1 cellular context compared by ENCODE assay signal in the genomic region with DNA sequence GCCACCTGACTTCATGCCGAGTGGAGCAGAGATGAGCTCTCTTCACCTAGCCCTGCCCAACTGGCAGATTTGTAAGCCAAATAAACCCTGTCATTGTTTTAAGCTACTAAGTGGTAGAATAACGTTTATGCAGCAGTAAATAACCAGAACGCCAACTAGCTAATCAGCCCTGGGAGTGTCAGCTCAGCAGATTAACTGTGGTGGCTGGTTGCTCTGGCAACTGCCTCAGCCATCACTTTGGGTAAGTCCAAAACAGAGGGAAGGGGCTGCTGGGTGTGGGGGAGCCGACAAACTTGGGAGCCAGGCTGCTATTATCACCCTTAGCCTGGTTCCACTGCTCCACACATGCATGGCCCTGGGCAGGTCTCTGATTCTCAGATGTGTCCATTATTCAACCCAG.
TF ChIP-seq lines count a peak whose summit lies in the region.

No MANE protein-coding gene starts in this region.

TF ChIP-seq in K562, 482 proteins besides CTCF, POLR2A, EP300 and RAD21 (continued from another document):
- TF ChIP-seq, protein P1, sequence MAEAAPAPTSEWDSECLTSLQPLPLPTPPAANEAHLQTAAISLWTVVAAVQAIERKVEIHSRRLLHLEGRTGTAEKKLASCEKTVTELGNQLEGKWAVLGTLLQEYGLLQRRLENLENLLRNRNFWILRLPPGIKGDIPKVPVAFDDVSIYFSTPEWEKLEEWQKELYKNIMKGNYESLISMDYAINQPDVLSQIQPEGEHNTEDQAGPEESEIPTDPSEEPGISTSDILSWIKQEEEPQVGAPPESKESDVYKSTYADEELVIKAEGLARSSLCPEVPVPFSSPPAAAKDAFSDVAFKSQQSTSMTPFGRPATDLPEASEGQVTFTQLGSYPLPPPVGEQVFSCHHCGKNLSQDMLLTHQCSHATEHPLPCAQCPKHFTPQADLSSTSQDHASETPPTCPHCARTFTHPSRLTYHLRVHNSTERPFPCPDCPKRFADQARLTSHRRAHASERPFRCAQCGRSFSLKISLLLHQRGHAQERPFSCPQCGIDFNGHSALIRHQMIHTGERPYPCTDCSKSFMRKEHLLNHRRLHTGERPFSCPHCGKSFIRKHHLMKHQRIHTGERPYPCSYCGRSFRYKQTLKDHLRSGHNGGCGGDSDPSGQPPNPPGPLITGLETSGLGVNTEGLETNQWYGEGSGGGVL (CRISPR knock-in tag; IDR thresholded peaks at IDR 0.05) = no peak
- no peak for TF ChIP-seq SRSF7 (optimal IDR thresholded peaks at IDR 0.05; ENCODE audit: low read depth, low read length)
- no peak for TF ChIP-seq DEAF1 (CRISPR knock-in tag; IDR thresholded peaks at IDR 0.05)
- no peak for TF ChIP-seq MEF2A (IDR thresholded peaks at IDR 0.05; ENCODE audit: control insufficient read depth, low read depth, low read length)
- TF ChIP-seq SUPT5H (IDR thresholded peaks at IDR 0.05) = no peak
- TF ChIP-seq JUN (IDR thresholded peaks at IDR 0.05; ENCODE audit: borderline replicate concordance, low read depth, low read length) = no peak
- no peak for TF ChIP-seq JUN (CRISPR knock-in tag; IDR thresholded peaks at IDR 0.05; ENCODE audit: borderline replicate concordance)
- TF ChIP-seq RFX1 (IDR thresholded peaks at IDR 0.05) = peak; percentile 64
- TF ChIP-seq ZNF316 (IDR thresholded peaks at IDR 0.05) = peak; percentile 10; the same call in 1 of the 2 replicates
- no peak for TF ChIP-seq BRD9 (IDR thresholded peaks at IDR 0.05; ENCODE audit: low read depth, partially characterized antibody)
- TF ChIP-seq ZNF282 (CRISPR knock-in tag; IDR thresholded peaks at IDR 0.05) = no peak
- no peak for TF ChIP-seq CBX3 (IDR thresholded peaks at IDR 0.05; ENCODE audit: borderline replicate concordance in 1 of 2, low read length in 2 of 2)
- TF ChIP-seq NR4A1 (CRISPR knock-in tag; IDR thresholded peaks at IDR 0.05) = no peak
- TF ChIP-seq NR4A1 (tag; IDR thresholded peaks at IDR 0.05) = no peak
- no peak for TF ChIP-seq PRPF4 (IDR thresholded peaks at IDR 0.05; ENCODE audit: insufficient read depth, low read depth, low read length, poor library complexity, severe bottlenecking)
- no peak for TF ChIP-seq SAFB (IDR thresholded peaks at IDR 0.05; ENCODE audit: borderline replicate concordance, low read depth, low read length)
- no peak for TF ChIP-seq MXI1 (IDR thresholded peaks at IDR 0.05; ENCODE audit: low read depth, low read length)
